ENCODE assay signal across 9 cellular contexts in genomic region chr14:93967637-93968250, GRCh38. TPM values are rescaled to one million over a fixed set of nuclear protein-coding genes. Genes with fewer than 3 reads are reported as not detected.
A peak's percentile ranks its signal among the peaks of the same experiment; 100 is the strongest.
DNase-seq lines count a peak whose midpoint lies in the region; ATAC-seq lines count a peak whose summit lies in the region.
"Had no signal": no experiment of that assay in that cellular context is flagged by ENCODE, and none has a peak within 500 bp of the region (broad histone marks: within the 10 kb centered on the region; RNA-seq: fewer than 3 reads in every experiment).

No MANE protein-coding gene starts in this region.

- H3K4me1 Mint-ChIP-seq in activated CD4-positive, alpha-beta T cell treated with anti-CD3 and anti-CD28 coated beads, Interleukin-2, amount 10 ng/mL, durations not matched to agents 7 days and 5 days = peaks cover 90% of the 10 kb centered on the region

- no peak overlapping the region for H3K27ac Mint-ChIP-seq in activated CD4-positive, alpha-beta T cell treated with anti-CD3 and anti-CD28 coated beads, Interleukin-2, amount 10 ng/mL, durations not matched to agents 7 days and 5 days

- no peaks in the 10 kb centered on the region for H3K27me3 Mint-ChIP-seq in activated CD4-positive, alpha-beta T cell treated with anti-CD3 and anti-CD28 coated beads, Interleukin-2, amount 10 ng/mL, durations not matched to agents 7 days and 5 days

- CTCF ChIA-PET in activated CD4-positive, alpha-beta T cell treated with anti-CD3 and anti-CD28 coated beads, Interleukin-2, amount 10 ng/mL, durations not matched to agents 7 days and 5 days (lab: Charles Lee) = interaction anchor here (0.6 to 14.5 kb wide), 8 partner anchors 9 to 739 kb away, joined by 3 to 173 read pairs (median 5); partner anchors contain the start of gene ASB2

- no peak overlapping the region for H3K4me3 Mint-ChIP-seq in activated CD4-positive, alpha-beta T cell treated with anti-CD3 and anti-CD28 coated beads, Interleukin-2, amount 10 ng/mL, durations not matched to agents 7 days and 5 days

- H3K36me3 Mint-ChIP-seq in activated CD4-positive, alpha-beta T cell treated with anti-CD3 and anti-CD28 coated beads, Interleukin-2, amount 10 ng/mL, durations not matched to agents 7 days and 5 days (ENCODE audit: low read depth) = peaks cover 30% of the 10 kb centered on the region

- ATAC-seq in GM18907 (IDR thresholded peaks at IDR 0.05; ENCODE audit: unreplicated experiment) (peak; percentile 46), HG02798 (IDR thresholded peaks at IDR 0.05; ENCODE audit: poor library complexity, unreplicated experiment) (peak; percentile 39)

- POLR2A ChIA-PET in activated CD4-positive, alpha-beta T cell treated with anti-CD3 and anti-CD28 coated beads, Interleukin-2, amount 10 ng/mL, durations not matched to agents 7 days and 5 days (lab: Charles Lee) = no interaction called here

- peaks cover 8% of the 10 kb centered on the region for H3K9me3 Mint-ChIP-seq in activated CD4-positive, alpha-beta T cell treated with anti-CD3 and anti-CD28 coated beads, Interleukin-2, amount 10 ng/mL, durations not matched to agents 7 days and 5 days

- DNase-seq in NAMALWA (ENCODE audit: low spot score) (peak; percentile 65), pons (ENCODE audit: low spot score) (peak; percentile 43), NCI-H748 treated with DMSO at 0.1 percent for 48 hours (lab: John Stamatoyannopoulos, UW) (no peak), T1000 (lab: John Stamatoyannopoulos, UW) (no peak), glomerular visceral epithelial cell (ENCODE audit: extremely low spot score) (no peak)
- no peak for DNase-seq in activated CD4-positive, alpha-beta T cell treated with anti-CD3 and anti-CD28 coated beads, Interleukin-2, amount 10 ng/mL, durations not matched to agents 7 days and 5 days

RNA-seq across cellular contexts. Expression of gene ASB2, which starts 8.6 kb away (rescaled TPM):
- total RNA-seq in activated CD4-positive, alpha-beta T cell treated with anti-CD3 and anti-CD28 coated beads, Interleukin-2, amount 10 ng/mL, durations not matched to agents 7 days and 5 days = 10 to 100 TPM; 20.7 to 21.1 TPM
- total RNA-seq: endothelial cell of umbilical vein had no signal

RNA-seq across cellular contexts. Expression of gene CCDC197, which starts 29.4 kb away (rescaled TPM):
- total RNA-seq in activated CD4-positive, alpha-beta T cell treated with anti-CD3 and anti-CD28 coated beads, Interleukin-2, amount 10 ng/mL, durations not matched to agents 7 days and 5 days = not detected
- total RNA-seq: endothelial cell of umbilical vein had no signal

RNA-seq across cellular contexts. Expression of gene FAM181A, which starts 40.6 kb away (rescaled TPM):
- total RNA-seq in activated CD4-positive, alpha-beta T cell treated with anti-CD3 and anti-CD28 coated beads, Interleukin-2, amount 10 ng/mL, durations not matched to agents 7 days and 5 days = not detected
- total RNA-seq: endothelial cell of umbilical vein had no signal

RNA-seq across cellular contexts. Expression of gene OTUB2, which starts 58.4 kb away (rescaled TPM):
- total RNA-seq in activated CD4-positive, alpha-beta T cell treated with anti-CD3 and anti-CD28 coated beads, Interleukin-2, amount 10 ng/mL, durations not matched to agents 7 days and 5 days = 1 to 10 TPM; 2.3 to 2.4 TPM

Comparison
In these comparisons a context has a peak if more than half of its experiments do, and no peak if none do; other contexts are left out.
1. DNase-seq: peak in NAMALWA (single experiment) and pons (single experiment); none in NCI-H748 treated with DMSO at 0.1 percent for 48 hours (single experiment), T1000 (single experiment), glomerular visceral epithelial cell (single experiment) and activated CD4-positive, alpha-beta T cell treated with anti-CD3 and anti-CD28 coated beads, Interleukin-2, amount 10 ng/mL, durations not matched to agents 7 days and 5 days (single experiment).